Comparison of ENCODE assay signal across 1 cellular context in the genomic region with DNA sequence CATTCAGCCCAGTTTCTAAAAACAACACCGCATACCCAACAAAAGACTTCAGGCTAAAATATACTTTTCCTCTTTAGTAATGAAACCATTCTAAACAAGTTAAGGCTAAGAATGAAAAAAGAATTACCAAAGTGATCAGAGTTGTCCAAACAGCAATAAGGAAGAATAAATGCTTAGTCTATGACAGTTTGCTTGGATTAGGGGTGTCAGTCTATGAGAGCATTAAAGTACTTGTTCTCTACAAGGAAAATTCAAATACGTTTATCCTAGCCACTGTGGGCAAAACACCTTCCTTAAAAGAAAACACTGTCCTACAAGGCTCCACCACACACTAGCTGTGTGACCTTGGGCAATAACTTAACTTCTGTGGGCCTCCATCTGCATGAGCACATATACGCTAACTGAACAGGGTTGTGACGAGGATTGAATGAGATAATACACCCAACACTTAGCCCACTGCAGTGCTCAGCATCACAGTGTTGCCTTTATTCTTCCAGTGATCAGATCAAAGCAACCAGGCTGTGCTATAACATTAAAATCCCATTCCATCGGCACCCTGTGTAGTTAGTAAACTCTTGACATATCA.
TF ChIP-seq lines count a peak whose summit lies in the region.

No MANE protein-coding gene starts in this region.

TF ChIP-seq in GM23338, 12 proteins besides CTCF, POLR2A, EP300 and RAD21 (continued from another document):
- TF ChIP-seq, protein P1, sequence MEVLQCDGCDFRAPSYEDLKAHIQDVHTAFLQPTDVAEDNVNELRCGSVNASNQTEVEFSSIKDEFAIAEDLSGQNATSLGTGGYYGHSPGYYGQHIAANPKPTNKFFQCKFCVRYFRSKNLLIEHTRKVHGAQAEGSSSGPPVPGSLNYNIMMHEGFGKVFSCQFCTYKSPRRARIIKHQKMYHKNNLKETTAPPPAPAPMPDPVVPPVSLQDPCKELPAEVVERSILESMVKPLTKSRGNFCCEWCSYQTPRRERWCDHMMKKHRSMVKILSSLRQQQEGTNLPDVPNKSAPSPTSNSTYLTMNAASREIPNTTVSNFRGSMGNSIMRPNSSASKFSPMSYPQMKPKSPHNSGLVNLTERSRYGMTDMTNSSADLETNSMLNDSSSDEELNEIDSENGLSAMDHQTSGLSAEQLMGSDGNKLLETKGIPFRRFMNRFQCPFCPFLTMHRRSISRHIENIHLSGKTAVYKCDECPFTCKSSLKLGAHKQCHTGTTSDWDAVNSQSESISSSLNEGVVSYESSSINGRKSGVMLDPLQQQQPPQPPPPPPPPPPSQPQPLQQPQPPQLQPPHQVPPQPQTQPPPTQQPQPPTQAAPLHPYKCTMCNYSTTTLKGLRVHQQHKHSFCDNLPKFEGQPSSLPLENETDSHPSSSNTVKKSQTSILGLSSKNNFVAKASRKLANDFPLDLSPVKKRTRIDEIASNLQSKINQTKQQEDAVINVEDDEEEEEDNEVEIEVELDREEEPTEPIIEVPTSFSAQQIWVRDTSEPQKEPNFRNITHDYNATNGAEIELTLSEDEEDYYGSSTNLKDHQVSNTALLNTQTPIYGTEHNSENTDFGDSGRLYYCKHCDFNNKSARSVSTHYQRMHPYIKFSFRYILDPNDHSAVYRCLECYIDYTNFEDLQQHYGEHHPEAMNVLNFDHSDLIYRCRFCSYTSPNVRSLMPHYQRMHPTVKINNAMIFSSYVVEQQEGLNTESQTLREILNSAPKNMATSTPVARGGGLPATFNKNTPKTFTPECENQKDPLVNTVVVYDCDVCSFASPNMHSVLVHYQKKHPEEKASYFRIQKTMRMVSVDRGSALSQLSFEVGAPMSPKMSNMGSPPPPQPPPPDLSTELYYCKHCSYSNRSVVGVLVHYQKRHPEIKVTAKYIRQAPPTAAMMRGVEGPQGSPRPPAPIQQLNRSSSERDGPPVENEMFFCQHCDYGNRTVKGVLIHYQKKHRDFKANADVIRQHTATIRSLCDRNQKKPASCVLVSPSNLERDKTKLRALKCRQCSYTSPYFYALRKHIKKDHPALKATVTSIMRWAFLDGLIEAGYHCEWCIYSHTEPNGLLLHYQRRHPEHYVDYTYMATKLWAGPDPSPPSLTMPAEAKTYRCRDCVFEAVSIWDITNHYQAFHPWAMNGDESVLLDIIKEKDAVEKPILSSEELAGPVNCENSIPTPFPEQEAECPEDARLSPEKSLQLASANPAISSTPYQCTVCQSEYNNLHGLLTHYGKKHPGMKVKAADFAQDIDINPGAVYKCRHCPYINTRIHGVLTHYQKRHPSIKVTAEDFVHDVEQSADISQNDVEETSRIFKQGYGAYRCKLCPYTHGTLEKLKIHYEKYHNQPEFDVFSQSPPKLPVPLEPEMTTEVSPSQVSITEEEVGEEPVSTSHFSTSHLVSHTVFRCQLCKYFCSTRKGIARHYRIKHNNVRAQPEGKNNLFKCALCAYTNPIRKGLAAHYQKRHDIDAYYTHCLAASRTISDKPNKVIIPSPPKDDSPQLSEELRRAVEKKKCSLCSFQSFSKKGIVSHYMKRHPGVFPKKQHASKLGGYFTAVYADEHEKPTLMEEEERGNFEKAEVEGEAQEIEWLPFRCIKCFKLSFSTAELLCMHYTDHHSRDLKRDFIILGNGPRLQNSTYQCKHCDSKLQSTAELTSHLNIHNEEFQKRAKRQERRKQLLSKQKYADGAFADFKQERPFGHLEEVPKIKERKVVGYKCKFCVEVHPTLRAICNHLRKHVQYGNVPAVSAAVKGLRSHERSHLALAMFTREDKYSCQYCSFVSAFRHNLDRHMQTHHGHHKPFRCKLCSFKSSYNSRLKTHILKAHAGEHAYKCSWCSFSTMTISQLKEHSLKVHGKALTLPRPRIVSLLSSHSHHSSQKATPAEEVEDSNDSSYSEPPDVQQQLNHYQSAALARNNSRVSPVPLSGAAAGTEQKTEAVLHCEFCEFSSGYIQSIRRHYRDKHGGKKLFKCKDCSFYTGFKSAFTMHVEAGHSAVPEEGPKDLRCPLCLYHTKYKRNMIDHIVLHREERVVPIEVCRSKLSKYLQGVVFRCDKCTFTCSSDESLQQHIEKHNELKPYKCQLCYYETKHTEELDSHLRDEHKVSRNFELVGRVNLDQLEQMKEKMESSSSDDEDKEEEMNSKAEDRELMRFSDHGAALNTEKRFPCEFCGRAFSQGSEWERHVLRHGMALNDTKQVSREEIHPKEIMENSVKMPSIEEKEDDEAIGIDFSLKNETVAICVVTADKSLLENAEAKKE (CRISPR knock-in tag; IDR thresholded peaks at IDR 0.05): no peak
- TF ChIP-seq STAT1 (IDR thresholded peaks at IDR 0.05; ENCODE audit: unreplicated experiment) (no peak), EZH2phosphoT487 (IDR thresholded peaks at IDR 0.05; ENCODE audit: unreplicated experiment) (no peak), ZNF331 (CRISPR knock-in tag; IDR thresholded peaks at IDR 0.05; ENCODE audit: low read depth) (no peak), EZH2 (IDR thresholded peaks at IDR 0.05; ENCODE audit: low read depth, unreplicated experiment) (no peak)
